In the genomic region with DNA sequence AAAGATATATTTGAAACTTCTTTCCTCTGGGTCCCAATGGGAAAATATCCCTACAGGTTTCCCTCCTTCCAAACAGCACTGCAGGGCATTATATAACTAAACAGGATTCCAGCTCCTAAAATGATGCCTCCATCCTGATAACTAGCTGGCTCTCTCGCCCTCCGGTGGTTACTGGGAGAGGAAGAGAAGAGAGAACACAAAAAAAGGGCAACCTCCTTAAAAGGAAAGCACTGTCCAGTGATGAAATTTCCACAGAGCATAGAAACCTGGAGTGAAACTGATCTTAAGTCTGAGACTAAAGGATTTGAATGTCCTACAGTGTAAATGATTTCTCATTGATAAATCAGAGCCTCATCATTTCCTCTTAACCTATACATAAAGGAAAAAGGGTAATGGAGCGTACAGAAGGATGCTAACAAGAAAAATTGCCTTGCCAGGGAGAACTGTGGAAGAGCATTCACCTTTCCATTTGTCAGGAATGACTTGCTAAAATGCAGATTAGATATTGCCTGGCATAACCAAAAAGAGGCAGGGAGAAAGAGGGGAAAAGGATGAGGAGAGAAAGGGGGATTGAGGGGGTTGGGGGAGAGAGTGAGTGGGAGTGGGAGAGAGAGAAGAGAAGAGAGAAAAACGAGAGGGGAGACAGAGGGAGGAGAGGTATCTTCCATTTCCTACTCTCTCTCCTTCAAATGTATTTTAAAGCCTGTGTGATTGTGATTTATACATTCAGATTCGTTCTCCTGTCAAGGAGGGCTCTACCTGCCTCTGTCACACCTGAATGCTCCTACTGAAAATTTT, we compare ENCODE assay signal across 8 cellular contexts.
A peak's percentile ranks its signal among the peaks of the same experiment; 100 is the strongest.
DNase-seq lines count a peak whose midpoint lies in the region; ATAC-seq, FAIRE-seq and TF ChIP-seq lines count a peak whose summit lies in the region.

No MANE protein-coding gene starts in this region.

- TF ChIP-seq EP300 in HepG2 (IDR thresholded peaks at IDR 0.05; ENCODE audit: low read depth in 2 of 2, low read length in 2 of 2) (no peak), HepG2 (CRISPR knock-in tag; IDR thresholded peaks at IDR 0.05; ENCODE audit: borderline replicate concordance) (no peak), upper lobe of left lung (IDR thresholded peaks at IDR 0.05) (no peak)

- TF ChIP-seq POLR2A in HepG2 (IDR thresholded peaks at IDR 0.05; ENCODE audit: insufficient read depth in 1 of 2, low read depth in 2 of 2, low read length in 2 of 2) (no peak), upper lobe of left lung (IDR thresholded peaks at IDR 0.05) (no peak)

- H3K27me3 ChIP-seq in HepG2 (ENCODE audit: control insufficient read depth in 1 of 2, insufficient read depth in 2 of 2, low read length in 2 of 2) (no peaks in the 10 kb centered on the region), upper lobe of left lung (no peaks in the 10 kb centered on the region)

- no peak for FAIRE-seq in HepG2 (lab: Jason Lieb, UNC)

- CTCF ChIA-PET in HepG2 (lab: Yijun Ruan, JAX; ENCODE audit: low intra/inter-chr PET ratio, low total read pairs) = interaction anchor here (0.8 kb wide), 1 partner anchor 78 kb away, joined by 3 read pairs; no protein-coding TSS in a partner anchor

- no peak for TF ChIP-seq RAD21 in HepG2 (CRISPR knock-in tag; IDR thresholded peaks at IDR 0.05)

- H3K9ac ChIP-seq in HepG2 (ENCODE audit: insufficient read depth, low read depth, low read length) = no peak overlapping the region

- no TSS peak for BruUV-seq in HepG2 (replicated peaks; lab: Mats Ljungman, UMichigan)

- H3K9me3 ChIP-seq in HepG2 (ENCODE audit: low read length) = no peaks in the 10 kb centered on the region
- H3K9me3 ChIP-seq in upper lobe of left lung = no peaks in the 10 kb centered on the region

- ATAC-seq in HepG2 (no peak), upper lobe of left lung (ENCODE audit: low FRiP score in 2 of 2) (peak in 1 of 2 donors; percentile 37)

- no peaks in the 10 kb centered on the region for H4K20me1 ChIP-seq in HepG2 (ENCODE audit: insufficient read depth, low read length)

- peaks cover 11% of the 10 kb centered on the region for H3K79me2 ChIP-seq in HepG2 (ENCODE audit: insufficient read depth, low read length)

- peak; percentile 71 for TF ChIP-seq CTCF in HepG2 (CRISPR knock-in tag; IDR thresholded peaks at IDR 0.05)
- TF ChIP-seq CTCF in upper lobe of left lung (IDR thresholded peaks at IDR 0.05) = peak in 4 of 6 experiments; percentile 16 to 44 (median 20)

- H3K27ac ChIP-seq in caudate nucleus (ENCODE audit: low read depth, low read length) (peak overlapping the region; percentile 76), HepG2 (ENCODE audit: extremely low read length, insufficient read depth, low read length) (no peak overlapping the region), upper lobe of left lung (peak overlapping the region; percentile 50 to 87 (median 78))

- WGBS in HepG2 (ENCODE audit: low lambda C conversion rate) = 59% methylated on average over 5 of the region's 5 CpGs
- WGBS in upper lobe of left lung, 2 donors = 13 to 14% methylated on average over 5 of the region's 5 CpGs

- no peak overlapping the region for H2AFZ ChIP-seq in HepG2 (ENCODE audit: low read length)

- H3K4me1 ChIP-seq in HepG2 (ENCODE audit: insufficient read depth, low read length) (peaks cover 31% of the 10 kb centered on the region), upper lobe of left lung (peaks cover 41 to 62% (median 53%) of the 10 kb centered on the region in 4 donors)

- H3K36me3 ChIP-seq in HepG2 (replicated peaks in 1 of 2; ENCODE audit: control insufficient read depth in 1 of 2, insufficient read depth in 2 of 2, low read length in 2 of 2) = no peaks in the 10 kb centered on the region
- H3K36me3 ChIP-seq in upper lobe of left lung = no peaks in the 10 kb centered on the region

- intact Hi-C loops in HepG2 (cut with micrococcal nuclease; ENCODE audit: unreplicated experiment) = loop anchor here (5.0 kb wide), 1 partner anchor 83 kb away; no protein-coding TSS in a partner anchor

- POLR2A ChIA-PET in HepG2 (lab: Yijun Ruan, JAX) = interaction anchor here (1.0 kb wide), 1 partner anchor 191 kb away, joined by 3 read pairs; a partner anchor contains a TSS

- H3K4me2 ChIP-seq in HepG2 (ENCODE audit: low read depth, low read length) = no peak overlapping the region

- DNase-seq in NCI-H2196 (lab: John Stamatoyannopoulos, UW; ENCODE audit: unreplicated experiment) (peak; percentile 2), NCI-H2196 treated with DMSO at 0.1 percent for 48 hours (lab: John Stamatoyannopoulos, UW; ENCODE audit: unreplicated experiment) (no peak), NCI-H446 treated with DMSO at 0.1 percent for 48 hours (lab: John Stamatoyannopoulos, UW) (peak; percentile 24), caudate nucleus (lab: John Stamatoyannopoulos, UW) (peak in 15 of 61 donors; percentile 2 to 87 (median 18)), HepG2 (ENCODE audit: low spot score) (peak; percentile 45), upper lobe of left lung (no peak), SKM-1 (lab: John Stamatoyannopoulos, UW; ENCODE audit: unreplicated experiment) (no peak)
- no peak for DNase-seq in activated effector memory CD4-positive, alpha-beta T cell treated with anti-CD3 and anti-CD28 coated beads, Interleukin-2, amount 50 U/mL, for 16 hours

- in situ Hi-C loops in HepG2 (cut with HindIII; ENCODE audit: extremely low pct_ligation_motif_present, low pct_unique_long_range_greater_than_20kb) = loop anchor here (10.0 kb wide), 1 partner anchor 204 kb away; no protein-coding TSS in a partner anchor

- H3K4me3 ChIP-seq in HepG2 (replicated peaks in 1 of 3; ENCODE audit: insufficient read depth in 1 of 3, low read depth in 2 of 3, low read length in 3 of 3) (no peak overlapping the region), upper lobe of left lung (peak overlapping the region in 3 of 4 donors; percentile 43 to 51 (median 50))

TF ChIP-seq in HepG2, 621 proteins besides CTCF, POLR2A, EP300 and RAD21 (continues in another document):
- TF ChIP-seq ZNF670 (CRISPR knock-in tag; IDR thresholded peaks at IDR 0.05; ENCODE audit: borderline replicate concordance) = no peak
- TF ChIP-seq, protein P1, sequence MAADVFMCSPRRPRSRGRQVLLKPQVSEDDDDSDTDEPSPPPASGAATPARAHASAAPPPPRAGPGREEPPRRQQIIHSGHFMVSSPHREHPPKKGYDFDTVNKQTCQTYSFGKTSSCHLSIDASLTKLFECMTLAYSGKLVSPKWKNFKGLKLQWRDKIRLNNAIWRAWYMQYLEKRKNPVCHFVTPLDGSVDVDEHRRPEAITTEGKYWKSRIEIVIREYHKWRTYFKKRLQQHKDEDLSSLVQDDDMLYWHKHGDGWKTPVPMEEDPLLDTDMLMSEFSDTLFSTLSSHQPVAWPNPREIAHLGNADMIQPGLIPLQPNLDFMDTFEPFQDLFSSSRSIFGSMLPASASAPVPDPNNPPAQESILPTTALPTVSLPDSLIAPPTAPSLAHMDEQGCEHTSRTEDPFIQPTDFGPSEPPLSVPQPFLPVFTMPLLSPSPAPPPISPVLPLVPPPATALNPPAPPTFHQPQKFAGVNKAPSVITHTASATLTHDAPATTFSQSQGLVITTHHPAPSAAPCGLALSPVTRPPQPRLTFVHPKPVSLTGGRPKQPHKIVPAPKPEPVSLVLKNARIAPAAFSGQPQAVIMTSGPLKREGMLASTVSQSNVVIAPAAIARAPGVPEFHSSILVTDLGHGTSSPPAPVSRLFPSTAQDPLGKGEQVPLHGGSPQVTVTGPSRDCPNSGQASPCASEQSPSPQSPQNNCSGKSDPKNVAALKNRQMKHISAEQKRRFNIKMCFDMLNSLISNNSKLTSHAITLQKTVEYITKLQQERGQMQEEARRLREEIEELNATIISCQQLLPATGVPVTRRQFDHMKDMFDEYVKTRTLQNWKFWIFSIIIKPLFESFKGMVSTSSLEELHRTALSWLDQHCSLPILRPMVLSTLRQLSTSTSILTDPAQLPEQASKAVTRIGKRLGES (CRISPR knock-in tag; IDR thresholded peaks at IDR 0.05; ENCODE audit: borderline replicate concordance) = no peak
- TF ChIP-seq SMC3 (IDR thresholded peaks at IDR 0.05; ENCODE audit: low read length) = peak; percentile 39; the same call in 1 of the 2 replicates
- no peak for TF ChIP-seq NCOA1 (CRISPR knock-in tag; IDR thresholded peaks at IDR 0.05)
- no peak for TF ChIP-seq RAD51 (IDR thresholded peaks at IDR 0.05; ENCODE audit: borderline replicate concordance)
- TF ChIP-seq ATF7-NPFF (CRISPR knock-in tag; IDR thresholded peaks at IDR 0.05; ENCODE audit: low read depth) = no peak
- TF ChIP-seq, protein P2, sequence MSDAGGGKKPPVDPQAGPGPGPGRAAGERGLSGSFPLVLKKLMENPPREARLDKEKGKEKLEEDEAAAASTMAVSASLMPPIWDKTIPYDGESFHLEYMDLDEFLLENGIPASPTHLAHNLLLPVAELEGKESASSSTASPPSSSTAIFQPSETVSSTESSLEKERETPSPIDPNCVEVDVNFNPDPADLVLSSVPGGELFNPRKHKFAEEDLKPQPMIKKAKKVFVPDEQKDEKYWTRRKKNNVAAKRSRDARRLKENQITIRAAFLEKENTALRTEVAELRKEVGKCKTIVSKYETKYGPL (CRISPR knock-in tag; IDR thresholded peaks at IDR 0.05) = peak; percentile 79
- TF ChIP-seq RFX3 (CRISPR knock-in tag; IDR thresholded peaks at IDR 0.05) = no peak
- TF ChIP-seq ZNF225 (CRISPR knock-in tag; IDR thresholded peaks at IDR 0.05) = no peak
- TF ChIP-seq, protein P3, sequence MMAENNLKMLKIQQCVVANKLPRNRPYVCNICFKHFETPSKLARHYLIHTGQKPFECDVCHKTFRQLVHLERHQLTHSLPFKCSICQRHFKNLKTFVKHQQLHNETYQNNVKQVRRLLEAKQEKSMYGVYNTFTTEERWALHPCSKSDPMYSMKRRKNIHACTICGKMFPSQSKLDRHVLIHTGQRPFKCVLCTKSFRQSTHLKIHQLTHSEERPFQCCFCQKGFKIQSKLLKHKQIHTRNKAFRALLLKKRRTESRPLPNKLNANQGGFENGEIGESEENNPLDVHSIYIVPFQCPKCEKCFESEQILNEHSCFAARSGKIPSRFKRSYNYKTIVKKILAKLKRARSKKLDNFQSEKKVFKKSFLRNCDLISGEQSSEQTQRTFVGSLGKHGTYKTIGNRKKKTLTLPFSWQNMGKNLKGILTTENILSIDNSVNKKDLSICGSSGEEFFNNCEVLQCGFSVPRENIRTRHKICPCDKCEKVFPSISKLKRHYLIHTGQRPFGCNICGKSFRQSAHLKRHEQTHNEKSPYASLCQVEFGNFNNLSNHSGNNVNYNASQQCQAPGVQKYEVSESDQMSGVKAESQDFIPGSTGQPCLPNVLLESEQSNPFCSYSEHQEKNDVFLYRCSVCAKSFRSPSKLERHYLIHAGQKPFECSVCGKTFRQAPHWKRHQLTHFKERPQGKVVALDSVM (CRISPR knock-in tag; IDR thresholded peaks at IDR 0.05) = no peak
- no peak for TF ChIP-seq ZFP90 (CRISPR knock-in tag; IDR thresholded peaks at IDR 0.05; ENCODE audit: borderline replicate concordance)

Comparison
In these comparisons a context has a peak if more than half of its experiments do, and no peak if none do; other contexts are left out.
1. DNase-seq: peak in NCI-H2196 (single experiment), NCI-H446 treated with DMSO at 0.1 percent for 48 hours (single experiment) and HepG2 (single experiment); none in NCI-H2196 treated with DMSO at 0.1 percent for 48 hours (single experiment), upper lobe of left lung (0 of 2), SKM-1 (single experiment) and activated effector memory CD4-positive, alpha-beta T cell treated with anti-CD3 and anti-CD28 coated beads, Interleukin-2, amount 50 U/mL, for 16 hours (single experiment).
2. H3K4me3 ChIP-seq: peak in upper lobe of left lung (3 of 4); none in HepG2 (0 of 3).